17 cellular contexts compared by ENCODE assay signal in genomic region chr2:142307716-142308115, GRCh38.
DNase-seq lines count a peak whose midpoint lies in the region; ATAC-seq and TF ChIP-seq lines count a peak whose summit lies in the region.
"Had no signal": no experiment of that assay in that cellular context is flagged by ENCODE, and none has a peak within 500 bp of the region (broad histone marks: within the 10 kb centered on the region; RNA-seq: fewer than 3 reads in every experiment).

No MANE protein-coding gene starts in this region.

- WGBS in smooth muscle cell (ENCODE audit: low lambda C conversion rate), result 85% methylated on average over 4 of the region's 4 CpGs

- no peak for ATAC-seq in HG03175 (IDR thresholded peaks at IDR 0.05; ENCODE audit: unreplicated experiment)
- ATAC-seq: A549 had no signal

- no peaks in the 10 kb centered on the region for H3K79me2 ChIP-seq in smooth muscle cell (ENCODE audit: low read depth)

- peaks cover 4% of the 10 kb centered on the region for H3K36me3 Mint-ChIP-seq in nephron (ENCODE audit: low read depth)
- H3K36me3 Mint-ChIP-seq: CD14-positive monocyte had no signal

- H3K9me3 Mint-ChIP-seq in nephron, result peaks cover 24% of the 10 kb centered on the region

- no peaks in the 10 kb centered on the region for H3F3A ChIP-seq in smooth muscle cell (ENCODE audit: low read depth)

- no peak overlapping the region for H3K4me3 Mint-ChIP-seq in nephron
- H3K4me3 Mint-ChIP-seq: CD14-positive monocyte; CD4-positive, alpha-beta memory T cell; H9 had no signal

- DNase-seq in NCI-H1092 treated with DMSO at 0.1 percent for 48 hours (lab: John Stamatoyannopoulos, UW) (peak; percentile 17), NCI-H1092 (lab: John Stamatoyannopoulos, UW) (no peak), kidney glomerular epithelial cell (lab: John Stamatoyannopoulos, UW) (peak; percentile 49), smooth muscle cell (lab: John Stamatoyannopoulos, UW; ENCODE audit: unreplicated experiment) (no peak), OCI-M1 (lab: John Stamatoyannopoulos, UW) (no peak)
- DNase-seq: AML-193; CD4-positive, alpha-beta memory T cell; DMS 273 treated with DMSO at 0.1 percent for 48 hours; DMS53; DND-41; EL; H9 had no signal

- no peak overlapping the region for H2AFZ ChIP-seq in smooth muscle cell (ENCODE audit: low read depth)

- no peaks in the 10 kb centered on the region for H4K20me1 ChIP-seq in smooth muscle cell (ENCODE audit: low read depth)

- H3K9ac ChIP-seq in smooth muscle cell (ENCODE audit: low read depth), result no peak overlapping the region

- no peaks in the 10 kb centered on the region for H3K27me3 ChIP-seq in smooth muscle cell (ENCODE audit: low read depth)

- no peak overlapping the region for H3K4me2 ChIP-seq in smooth muscle cell

- H3K9me3 ChIP-seq in smooth muscle cell (replicated peaks; ENCODE audit: low read depth), result no peaks in the 10 kb centered on the region

- peaks cover 12% of the 10 kb centered on the region for H3K4me1 Mint-ChIP-seq in nephron
- H3K4me1 Mint-ChIP-seq: CD14-positive monocyte; CD4-positive, alpha-beta memory T cell; H9 had no signal

- H3K27ac ChIP-seq in smooth muscle cell (ENCODE audit: low read depth), result no peak overlapping the region
- H3K27ac ChIP-seq: 22Rv1, A549 had no signal

- no peak for TF ChIP-seq CTCF in nephron (IDR thresholded peaks at IDR 0.05; ENCODE audit: unreplicated experiment in 3 of 3)
- TF ChIP-seq CTCF in smooth muscle cell (IDR thresholded peaks at IDR 0.05; ENCODE audit: borderline replicate concordance, insufficient read depth, poor library complexity, severe bottlenecking), result no peak

- H3K4me3 ChIP-seq in smooth muscle cell, result no peak overlapping the region
- H3K4me3 ChIP-seq: A549 had no signal

- H3K4me1 ChIP-seq in smooth muscle cell (ENCODE audit: low read depth), result no peaks in the 10 kb centered on the region
- H3K4me1 ChIP-seq: A549 had no signal

- no peaks in the 10 kb centered on the region for H3K36me3 ChIP-seq in smooth muscle cell (ENCODE audit: low read depth)

- peak overlapping the region; percentile 44 to 67 (median 48) for H3K27ac Mint-ChIP-seq in nephron
- H3K27ac Mint-ChIP-seq: CD14-positive monocyte; CD4-positive, alpha-beta memory T cell; H9 had no signal

- H3K27me3 Mint-ChIP-seq in nephron (ENCODE audit: low read depth), result no peaks in the 10 kb centered on the region
- H3K27me3 Mint-ChIP-seq: CD4-positive, alpha-beta memory T cell had no signal

Comparison
In these comparisons a context has a peak if more than half of its experiments do, and no peak if none do; other contexts are left out.
1. DNase-seq: peak in NCI-H1092 treated with DMSO at 0.1 percent for 48 hours (single experiment) and kidney glomerular epithelial cell (single experiment); none in NCI-H1092 (single experiment), smooth muscle cell (single experiment) and OCI-M1 (single experiment).